In the genomic region with DNA sequence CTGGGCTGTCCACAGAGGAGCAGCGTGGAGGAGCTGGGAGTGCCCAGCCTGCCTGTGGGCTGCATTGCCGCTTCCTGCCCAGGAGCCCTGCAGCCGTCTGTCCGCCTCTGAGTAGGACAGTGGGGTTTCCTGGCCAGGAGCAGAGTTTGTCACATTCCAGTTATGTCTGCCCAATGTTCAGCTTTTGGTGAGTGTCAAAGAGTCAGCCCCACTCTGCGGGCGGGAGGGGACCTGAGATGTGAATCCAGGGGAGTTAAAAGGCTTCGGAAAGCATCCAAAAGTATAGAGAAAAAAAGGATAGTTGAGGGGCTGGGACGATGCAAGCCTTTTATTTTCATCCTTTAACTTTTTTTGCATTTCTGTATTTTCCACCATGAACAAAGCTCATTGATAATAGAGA, we compare ENCODE assay signal across 18 cellular contexts. TPM values are rescaled to one million over a fixed set of nuclear protein-coding genes. Genes with fewer than 3 reads are reported as not detected.
DNase-seq lines count a peak whose midpoint lies in the region; ATAC-seq and TF ChIP-seq lines count a peak whose summit lies in the region.
"Had no signal": no experiment of that assay in that cellular context is flagged by ENCODE, and none has a peak within 500 bp of the region (broad histone marks: within the 10 kb centered on the region; RNA-seq: fewer than 3 reads in every experiment).

No MANE protein-coding gene starts in this region.

- H3K27ac Mint-ChIP-seq in Caco-2 (ENCODE audit: unreplicated experiment), result peak overlapping the region; percentile 19
- H3K27ac Mint-ChIP-seq in CD8-positive, alpha-beta T cell, result no peak overlapping the region

- H3K4me1 Mint-ChIP-seq in Caco-2 (ENCODE audit: low read depth, unreplicated experiment), result peaks cover 65% of the 10 kb centered on the region
- peaks cover 12% of the 10 kb centered on the region for H3K4me1 Mint-ChIP-seq in CD8-positive, alpha-beta T cell (ENCODE audit: low read depth)

- POLR2A ChIA-PET in Caco-2 (lab: Charles Lee) (no interaction called here), Panc1 (lab: Charles Lee) (interaction anchor here (1.8 kb wide), 1 partner anchor 140 kb away, joined by 14 read pairs; no protein-coding TSS in a partner anchor)
- POLR2A ChIA-PET in CD8-positive, alpha-beta T cell (lab: Charles Lee), result no interaction called here

- CTCF ChIA-PET in Caco-2 (lab: Charles Lee), result interaction anchor here (0.6 to 2.7 kb wide), 4 partner anchors 53 to 753 kb away, joined by 3 to 8 read pairs (median 5); partner anchors contain the start of gene BIRC7
- CTCF ChIA-PET in Panc1 (lab: Charles Lee), result no interaction called here
- CTCF ChIA-PET in CD8-positive, alpha-beta T cell (lab: Charles Lee), result no interaction called here

- peaks cover 96% of the 10 kb centered on the region for H3K4me1 ChIP-seq in Caco-2
- peaks cover 94% of the 10 kb centered on the region for H3K4me1 ChIP-seq in Panc1 (ENCODE audit: control insufficient read depth, insufficient read depth, low read length)
- H3K4me1 ChIP-seq in iPS-20b (ENCODE audit: insufficient read depth, low read length), result peaks cover 10% of the 10 kb centered on the region; the same call in 1 of the 2 replicates
- peaks cover 13% of the 10 kb centered on the region for H3K4me1 ChIP-seq in CD8-positive, alpha-beta T cell (ENCODE audit: insufficient read depth, low read length)

- no TSS peak for BruUV-seq in Caco-2 (replicated peaks; lab: Mats Ljungman, UMichigan)
- BruUV-seq in Panc1 (replicated peaks; lab: Mats Ljungman, UMichigan), result no TSS peak

- H3K4me3 Mint-ChIP-seq in Caco-2 (ENCODE audit: unreplicated experiment), result no peak overlapping the region
- no peak overlapping the region for H3K4me3 Mint-ChIP-seq in CD8-positive, alpha-beta T cell

- in situ Hi-C loops in Panc1 (cut with HindIII; ENCODE audit: low pct_unique_long_range_greater_than_20kb, low sequenced_read_pairs), result no loop called here

- no peaks in the 10 kb centered on the region for H3K36me3 Mint-ChIP-seq in Caco-2 (ENCODE audit: insufficient read depth, unreplicated experiment)
- H3K36me3 Mint-ChIP-seq in CD8-positive, alpha-beta T cell, result no peaks in the 10 kb centered on the region

- H3K27ac ChIP-seq in Panc1 (ENCODE audit: low read length) (peak overlapping the region; percentile 88), iPS-20b (ENCODE audit: low read length) (no peak overlapping the region)
- H3K27ac ChIP-seq in CD8-positive, alpha-beta T cell (ENCODE audit: low read depth, low read length), result no peak overlapping the region
- H3K27ac ChIP-seq: A549, KMS-11 had no signal

- no peaks in the 10 kb centered on the region for H3K27me3 Mint-ChIP-seq in Caco-2 (ENCODE audit: insufficient read depth, unreplicated experiment)
- H3K27me3 Mint-ChIP-seq in CD8-positive, alpha-beta T cell (ENCODE audit: low read depth), result peaks cover 46% of the 10 kb centered on the region

- DNase-seq in Caco-2 (no peak), Panc1 (ENCODE audit: low read depth, low spot score) (no peak), omental fat pad (ENCODE audit: low spot score) (no peak), EL (no peak), cardiac septum (ENCODE audit: low spot score) (no peak)
- no peak for DNase-seq in CD8-positive, alpha-beta T cell
- DNase-seq: Calu3, NCI-H1092 treated with DMSO at 0.1 percent for 48 hours, NCI-H1694 treated with DMSO at 0.1 percent for 48 hours, NCI-H345, SIG-M5 had no signal

- H3K9ac ChIP-seq in iPS-20b (ENCODE audit: low read depth, low read length), result no peak overlapping the region
- H3K9ac ChIP-seq: KMS-11 had no signal

- peak; percentile 8; the same call in 1 of the 2 replicates for ATAC-seq in Panc1
- peak; percentile 35 for ATAC-seq in omental fat pad (ENCODE audit: low FRiP score)
- no peak for ATAC-seq in CD8-positive, alpha-beta T cell
- ATAC-seq: A549 had no signal

- H3K36me3 ChIP-seq in Caco-2 (ENCODE audit: control insufficient read depth, insufficient read depth, low read length) (no peaks in the 10 kb centered on the region), Panc1 (ENCODE audit: control insufficient read depth, insufficient read depth, low read length) (no peaks in the 10 kb centered on the region), iPS-20b (ENCODE audit: insufficient read depth, low read depth, low read length) (no peaks in the 10 kb centered on the region)
- H3K36me3 ChIP-seq in CD8-positive, alpha-beta T cell (ENCODE audit: insufficient read depth, low read length), result no peaks in the 10 kb centered on the region

- TF ChIP-seq CTCF in Caco-2 (IDR thresholded peaks at IDR 0.05; ENCODE audit: insufficient read depth in 1 of 2, low read depth in 1 of 2, low read length in 1 of 2, severe bottlenecking in 1 of 2, unreplicated experiment in 1 of 2), result no peak
- TF ChIP-seq CTCF in Panc1 (IDR thresholded peaks at IDR 0.05), result no peak
- TF ChIP-seq CTCF in omental fat pad (IDR thresholded peaks at IDR 0.05), result no peak
- no peak for TF ChIP-seq CTCF in CD8-positive, alpha-beta T cell (IDR thresholded peaks at IDR 0.05)

- H3K9me3 ChIP-seq in Caco-2, result no peaks in the 10 kb centered on the region
- H3K9me3 ChIP-seq in Panc1 (ENCODE audit: control insufficient read depth, insufficient read depth, low read depth, low read length), result no peaks in the 10 kb centered on the region
- no peaks in the 10 kb centered on the region for H3K9me3 ChIP-seq in iPS-20b (ENCODE audit: insufficient read depth, low read depth, low read length)
- no peaks in the 10 kb centered on the region for H3K9me3 ChIP-seq in CD8-positive, alpha-beta T cell (ENCODE audit: low read length)
- H3K9me3 ChIP-seq: A549 had no signal

- intact Hi-C loops in Caco-2 (cut with micrococcal nuclease; ENCODE audit: unreplicated experiment), result no loop called here
- intact Hi-C loops in Panc1 (cut with micrococcal nuclease; ENCODE audit: unreplicated experiment), result no loop called here
- intact Hi-C loops in cardiac septum (cut with DNase I), result no loop called here
- intact Hi-C loops in CD8-positive, alpha-beta T cell (cut with DNase I, micrococcal nuclease), result no loop called here

- no peaks in the 10 kb centered on the region for H3K9me3 Mint-ChIP-seq in Caco-2 (ENCODE audit: unreplicated experiment)
- no peaks in the 10 kb centered on the region for H3K9me3 Mint-ChIP-seq in CD8-positive, alpha-beta T cell

- H3K4me3 ChIP-seq in Caco-2 (ENCODE audit: low read depth, low read length) (no peak overlapping the region), Panc1 (ENCODE audit: low read depth in 2 of 2, low read length in 2 of 2) (no peak overlapping the region), iPS-20b (ENCODE audit: low read length) (peak overlapping the region; percentile 36; the same call in 1 of the 2 replicates)
- H3K4me3 ChIP-seq in CD8-positive, alpha-beta T cell (ENCODE audit: low read depth, low read length), result no peak overlapping the region
- H3K4me3 ChIP-seq: A549, GM12878 had no signal

- H3K27me3 ChIP-seq in Caco-2 (replicated peaks; ENCODE audit: control insufficient read depth, insufficient read depth, low read length) (no peaks in the 10 kb centered on the region), Panc1 (ENCODE audit: control insufficient read depth, insufficient read depth, low read length) (no peaks in the 10 kb centered on the region), iPS-20b (ENCODE audit: insufficient read depth, low read length) (peaks cover 99% of the 10 kb centered on the region)
- peaks cover 21% of the 10 kb centered on the region for H3K27me3 ChIP-seq in CD8-positive, alpha-beta T cell (ENCODE audit: insufficient read depth, low read length)

RNA-seq across cellular contexts. Expression of gene GATA5, which starts 7.2 kb away (rescaled TPM):
- 0.12 and 0.25 TPM in 2 replicates for total RNA-seq in Caco-2 (2022)
- total RNA-seq in Panc1 (2021; ENCODE audit: unreplicated experiment), result 53.2 TPM
- polyA plus RNA-seq in Panc1 (2012; ENCODE audit: insufficient read length), result 45.6 TPM
- 1 to 10 TPM; 1.3 to 3.7 (median 1.7) TPM for total RNA-seq in omental fat pad
- total RNA-seq in cardiac septum, result 1.0 TPM
- total RNA-seq in CD8-positive, alpha-beta T cell, result not detected
- total RNA-seq: Calu3, GM12878, MCF 10A, RPMI7951 had no signal
- polyA plus RNA-seq: GM12878 had no signal

RNA-seq across cellular contexts. Expression of gene RBBP8NL, which starts 55.6 kb away (rescaled TPM):
- total RNA-seq in Caco-2 (2022) (39.2 and 40.5 TPM in 2 replicates), Panc1 (2021; ENCODE audit: unreplicated experiment) (not detected), omental fat pad (not detected), cardiac septum (not detected)
- not detected for polyA plus RNA-seq in Panc1 (2012; ENCODE audit: insufficient read length)
- total RNA-seq in CD8-positive, alpha-beta T cell, result not detected
- total RNA-seq: G401, GM12878, MCF 10A, RPMI7951 had no signal
- polyA plus RNA-seq: A549, GM12878 had no signal

Comparison
In these comparisons a context has a peak if more than half of its experiments do, and no peak if none do; other contexts are left out.
1. RNA of gene GATA5, which starts 7.2 kb away (total RNA-seq): 53.2 TPM in Panc1 (single experiment); 1.3 to 3.7 TPM in omental fat pad, 1.0 TPM in cardiac septum (single experiment), 0.12 to 0.25 TPM in Caco-2 and not detected in CD8-positive, alpha-beta T cell; every median in the first group is over 10 times any median in the second.
2. RNA of gene RBBP8NL, which starts 55.6 kb away (total RNA-seq): 39.2 to 40.5 TPM in Caco-2; not detected in cardiac septum (single experiment), not detected in Panc1 (single experiment), not detected in omental fat pad and not detected in CD8-positive, alpha-beta T cell; every median in the first group is over 10 times any median in the second.